Comparison of ENCODE assay signal across 19 cellular contexts in genomic region chr11:33949201-33949913, GRCh38.
DNase-seq lines count a peak whose midpoint lies in the region; ATAC-seq and TF ChIP-seq lines count a peak whose summit lies in the region.
"Had no signal": no experiment of that assay in that cellular context is flagged by ENCODE, and none has a peak within 500 bp of the region (broad histone marks: within the 10 kb centered on the region; RNA-seq: fewer than 3 reads in every experiment).

No MANE protein-coding gene starts in this region.

- no peak for TF ChIP-seq POLR2A in GM18505 (IDR thresholded peaks at IDR 0.05; ENCODE audit: borderline replicate concordance, extremely low read depth, insufficient read depth, insufficient read length)

- H3K4me3 ChIP-seq in GM12865 (ENCODE audit: low read depth, low read length), result no peak overlapping the region

- TF ChIP-seq CTCF in GM12865 (IDR thresholded peaks at IDR 0.05; ENCODE audit: insufficient read depth, low read depth, low read length, missing control alignments), result no peak

- DNase-seq in GM12865 (ENCODE audit: low read depth) (peak; percentile 10), NCI-H69 (lab: John Stamatoyannopoulos, UW) (peak; percentile 59), medulla oblongata (ENCODE audit: extremely low spot score) (peak; percentile 46), HK-2 (ENCODE audit: unreplicated experiment) (no peak), amniotic stem cell (lab: John Stamatoyannopoulos, UW) (no peak)
- DNase-seq: activated CD8-positive, alpha-beta T cell treated with anti-CD3 and anti-CD28 coated beads for 36 hours; activated naive CD4-positive, alpha-beta T cell treated with anti-CD3 and anti-CD28 coated beads, Interleukin-2, amount 50 U/mL, for 16 hours; Caco-2; DMS79 treated with DMSO at 0.1 percent for 48 hours; effector CD4-positive, alpha-beta T cell; immature natural killer cell; Kasumi-1; left cardiac atrium; NCI-H1436 treated with DMSO at 0.1 percent for 48 hours; SHP77 treated with DMSO at 0.1 percent for 48 hours had no signal

- ATAC-seq in HG02884 (IDR thresholded peaks at IDR 0.05; ENCODE audit: unreplicated experiment) (peak; percentile 48), GM18505 (IDR thresholded peaks at IDR 0.05; ENCODE audit: unreplicated experiment) (no peak)
- ATAC-seq: activated CD8-positive, alpha-beta T cell treated with anti-CD3 and anti-CD28 coated beads for 36 hours; Panc1; stimulated activated memory B cell treated with anti-CD40 and anti-IgM and Interleukin-4, amounts not matched to agents 10 μg/mL and 1 μg/mL and 100 μg/mL, for 72 hours had no signal

Comparison
In these comparisons a context has a peak if more than half of its experiments do, and no peak if none do; other contexts are left out.
1. DNase-seq: peak in GM12865 (single experiment), NCI-H69 (single experiment) and medulla oblongata (single experiment); none in HK-2 (single experiment) and amniotic stem cell (single experiment).